8 cellular contexts compared by ENCODE assay signal in the genomic region with DNA sequence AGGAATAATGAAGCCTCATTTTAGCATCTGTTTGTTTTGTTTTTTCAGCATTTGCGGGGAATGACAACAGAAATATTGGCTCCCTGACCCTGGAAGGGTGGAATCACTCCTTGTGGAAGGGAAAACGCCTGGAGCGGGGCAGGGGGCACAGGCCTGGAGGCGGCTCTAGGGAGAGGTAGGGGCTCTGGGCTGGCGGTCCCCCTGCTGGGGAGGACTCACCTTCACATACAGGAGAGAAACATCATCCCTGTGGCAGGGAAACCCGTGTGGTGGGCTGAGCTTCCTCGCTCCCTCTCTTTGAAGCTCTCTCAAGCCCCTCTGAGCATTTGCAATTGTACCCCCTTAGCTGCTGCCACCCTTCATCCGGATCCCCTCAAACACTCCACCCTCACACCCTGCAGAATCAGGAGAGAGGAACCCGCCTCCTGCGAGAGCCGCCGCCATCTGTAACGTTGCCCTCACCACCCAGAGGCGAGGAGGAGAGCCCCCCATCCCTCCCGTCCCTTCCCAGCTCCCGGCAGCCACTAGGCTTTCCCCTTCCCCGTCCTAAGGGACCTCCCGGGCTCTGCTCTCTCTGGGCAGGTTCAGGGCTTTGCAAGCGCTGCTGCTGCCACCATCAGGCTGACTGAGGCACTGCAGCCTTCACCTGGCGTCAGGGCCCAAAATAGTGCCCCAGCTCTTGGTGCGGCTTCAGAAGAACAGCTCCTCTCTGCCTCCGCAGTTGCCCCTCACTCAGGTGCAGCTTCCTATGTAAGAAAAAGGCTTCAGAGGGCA. TPM values are rescaled to one million over a fixed set of nuclear protein-coding genes. Genes with fewer than 3 reads are reported as not detected.
DNase-seq lines count a peak whose midpoint lies in the region; ATAC-seq, FAIRE-seq and TF ChIP-seq lines count a peak whose summit lies in the region.

No MANE protein-coding gene starts in this region.

- H3K27ac ChIP-seq in iPS DF 6.9 (ENCODE audit: low read length) (no peak overlapping the region), small intestine (ENCODE audit: low read depth in 1 of 2, low read length in 1 of 2) (no peak overlapping the region)

- H3K9me3 ChIP-seq in iPS DF 6.9 (ENCODE audit: control insufficient read depth, insufficient read depth, low read length) (no peaks in the 10 kb centered on the region), small intestine (ENCODE audit: control insufficient read depth, low read depth) (no peaks in the 10 kb centered on the region)

- no CpG with 5 or more reads among the region's 22 CpGs for WGBS in iPS DF 6.9 (ENCODE audit: insufficient coverage, insufficient read length)
- 23 to 26% (median 25%) methylated on average over 21 to 22 of the region's 22 CpGs for WGBS in small intestine, 3 donors

- H3K36me3 ChIP-seq in iPS DF 6.9 (ENCODE audit: control insufficient read depth, insufficient read depth, low read length) (no peaks in the 10 kb centered on the region), small intestine (ENCODE audit: control insufficient read depth in 2 of 2, insufficient read depth in 2 of 2, low read length in 2 of 2) (no peaks in the 10 kb centered on the region)

- H3K4me3 ChIP-seq in GM12864 (ENCODE audit: low read depth, low read length) (no peak overlapping the region), astrocyte of the spinal cord (ENCODE audit: low read depth, low read length) (no peak overlapping the region), iPS DF 6.9 (ENCODE audit: low read length) (no peak overlapping the region), small intestine (ENCODE audit: low read depth in 1 of 2, low read length in 2 of 2) (no peak overlapping the region)

- H3K27me3 ChIP-seq in iPS DF 6.9 (ENCODE audit: control insufficient read depth, insufficient read depth, low read length), result no peaks in the 10 kb centered on the region
- peaks cover 0 to 4% of the 10 kb centered on the region in 2 donors for H3K27me3 ChIP-seq in small intestine (ENCODE audit: control insufficient read depth in 2 of 2, insufficient read depth in 2 of 2, low read length in 2 of 2)

- CTCF ChIA-PET in HEK293T (lab: Yijun Ruan, JAX), result interaction anchor here (0.7 to 1.5 kb wide), 9 partner anchors 11 to 548 kb away, joined by 3 to 7 read pairs (median 3); no protein-coding TSS in a partner anchor

- ATAC-seq in GM18873 (IDR thresholded peaks at IDR 0.05; ENCODE audit: low FRiP score, unreplicated experiment), result no peak

- POLR2A ChIA-PET in HEK293T (lab: Yijun Ruan, JAX), result no interaction called here

- peaks cover 1% of the 10 kb centered on the region; the same call in 1 of the 2 replicates for H3K4me1 ChIP-seq in iPS DF 6.9 (ENCODE audit: control insufficient read depth, insufficient read depth, low read length)
- no peaks in the 10 kb centered on the region for H3K4me1 ChIP-seq in small intestine (ENCODE audit: control insufficient read depth in 2 of 2, insufficient read depth in 1 of 2, low read depth in 1 of 2, low read length in 1 of 2)

- no peak for FAIRE-seq in small intestine (lab: Jason Lieb, UNC)

- peak; percentile 99 for TF ChIP-seq CTCF in GM12864 (IDR thresholded peaks at IDR 0.05; ENCODE audit: low read depth, low read length, missing control alignments)
- peak; percentile 99 for TF ChIP-seq CTCF in astrocyte of the spinal cord (IDR thresholded peaks at IDR 0.05; ENCODE audit: low read depth, low read length)

- in situ Hi-C loops in astrocyte of the spinal cord (cut with HindIII; ENCODE audit: low sequenced_read_pairs), result no loop called here

- DNase-seq in GM12864 (ENCODE audit: low read depth), result no peak
- peak; percentile 82 for DNase-seq in HEK293T (ENCODE audit: extremely low spot score)
- peak; percentile 69 for DNase-seq in NCI-H1105 treated with DMSO at 0.1 percent for 48 hours (lab: John Stamatoyannopoulos, UW)
- peak in 4 of 5 experiments; percentile 1 to 44 (median 20) for DNase-seq in T-helper 2 cell
- DNase-seq in astrocyte of the spinal cord (ENCODE audit: low read depth, low spot score), result peak; percentile 77
- peak; percentile 74 for DNase-seq in iPS DF 6.9 (ENCODE audit: low read depth, low spot score)
- peak; percentile 37 for DNase-seq in small intestine

TF ChIP-seq in HEK293T, 16 proteins besides CTCF, POLR2A, EP300 and RAD21:
- TF ChIP-seq FOXK2 (IDR thresholded peaks at IDR 0.05), result no peak

RNA-seq across cellular contexts. Expression of a gene that starts 10.4 kb away (rescaled TPM):
- polyA plus RNA-seq in small intestine, result under 1 TPM in 1 of 3 donors, not detected in 2; 0.61 TPM
